ENCODE assay signal across 11 cellular contexts in genomic region chr1:44334968-44335367, GRCh38.
"Had no signal": no experiment of that assay in that cellular context is flagged by ENCODE, and none has a peak within 500 bp of the region (broad histone marks: within the 10 kb centered on the region; RNA-seq: fewer than 3 reads in every experiment).

No MANE protein-coding gene starts in this region.

- FAIRE-seq: H1, H54 had no signal

- H3K4me3 ChIP-seq: GM23248, GM23338, HAP-1 had no signal

- H3K9ac ChIP-seq: GM23248 had no signal

- H3K27ac Mint-ChIP-seq: GM23338, H9, HFFc6 had no signal

- H3K27ac ChIP-seq: GM23248 had no signal

- H2AFZ ChIP-seq: GM23248, GM23338 had no signal

- H3K4me1 ChIP-seq: HAP-1 had no signal

- H3K4me3 Mint-ChIP-seq: GM23338, H9, HFFc6 had no signal

- DNase-seq: GM23248, GOT3, H7, H9, HCEC 1CT, HFFc6 had no signal

- H3K4me2 ChIP-seq: GM23338 had no signal

- ATAC-seq: GM23338, HCT116 had no signal
